1 cellular context compared by ENCODE assay signal in the genomic region with DNA sequence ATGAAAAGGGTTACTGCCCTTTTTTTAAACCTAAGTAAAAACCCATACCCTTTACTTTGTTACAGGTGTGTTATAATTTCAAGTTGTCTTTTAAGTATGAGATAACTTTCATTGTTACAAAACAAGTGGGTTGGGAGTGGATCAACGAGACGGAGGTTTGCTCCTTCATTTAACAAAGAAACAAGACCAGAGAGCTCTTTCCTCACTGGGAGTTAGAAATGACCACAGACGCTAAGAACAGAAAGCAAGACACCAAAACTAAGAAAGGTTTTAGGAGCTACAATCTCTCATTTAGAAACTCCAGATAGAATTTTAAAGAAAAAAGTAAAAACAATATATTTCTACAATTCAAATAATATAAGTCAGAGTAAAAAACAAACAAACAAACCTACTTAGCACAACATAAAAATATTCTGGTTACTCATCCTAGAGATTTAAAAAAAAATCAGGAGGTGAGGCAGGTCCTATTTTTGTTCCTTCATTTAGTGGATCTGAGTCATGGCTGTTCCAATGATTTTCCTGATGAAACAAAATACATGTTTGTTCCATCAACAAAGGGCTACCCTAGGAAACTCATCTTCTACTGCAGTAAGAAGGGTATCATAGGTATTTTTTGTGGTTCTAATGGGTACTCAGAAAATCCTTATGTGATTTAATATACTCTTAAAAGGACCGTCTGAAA.
TF ChIP-seq lines count a peak whose summit lies in the region.

No MANE protein-coding gene starts in this region.

TF ChIP-seq in WTC11, 78 proteins besides CTCF, POLR2A, EP300 and RAD21:
- no peak for TF ChIP-seq CREB1 (CRISPR knock-in tag; IDR thresholded peaks at IDR 0.05)
- TF ChIP-seq TEAD4 (CRISPR knock-in tag; IDR thresholded peaks at IDR 0.05): no peak
- TF ChIP-seq, protein P1, sequence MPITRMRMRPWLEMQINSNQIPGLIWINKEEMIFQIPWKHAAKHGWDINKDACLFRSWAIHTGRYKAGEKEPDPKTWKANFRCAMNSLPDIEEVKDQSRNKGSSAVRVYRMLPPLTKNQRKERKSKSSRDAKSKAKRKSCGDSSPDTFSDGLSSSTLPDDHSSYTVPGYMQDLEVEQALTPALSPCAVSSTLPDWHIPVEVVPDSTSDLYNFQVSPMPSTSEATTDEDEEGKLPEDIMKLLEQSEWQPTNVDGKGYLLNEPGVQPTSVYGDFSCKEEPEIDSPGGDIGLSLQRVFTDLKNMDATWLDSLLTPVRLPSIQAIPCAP (CRISPR knock-in tag; IDR thresholded peaks at IDR 0.05): no peak
- TF ChIP-seq, protein P2, sequence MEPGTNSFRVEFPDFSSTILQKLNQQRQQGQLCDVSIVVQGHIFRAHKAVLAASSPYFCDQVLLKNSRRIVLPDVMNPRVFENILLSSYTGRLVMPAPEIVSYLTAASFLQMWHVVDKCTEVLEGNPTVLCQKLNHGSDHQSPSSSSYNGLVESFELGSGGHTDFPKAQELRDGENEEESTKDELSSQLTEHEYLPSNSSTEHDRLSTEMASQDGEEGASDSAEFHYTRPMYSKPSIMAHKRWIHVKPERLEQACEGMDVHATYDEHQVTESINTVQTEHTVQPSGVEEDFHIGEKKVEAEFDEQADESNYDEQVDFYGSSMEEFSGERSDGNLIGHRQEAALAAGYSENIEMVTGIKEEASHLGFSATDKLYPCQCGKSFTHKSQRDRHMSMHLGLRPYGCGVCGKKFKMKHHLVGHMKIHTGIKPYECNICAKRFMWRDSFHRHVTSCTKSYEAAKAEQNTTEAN (CRISPR knock-in tag; IDR thresholded peaks at IDR 0.05): no peak
- no peak for TF ChIP-seq SP1 (CRISPR knock-in tag; conservative IDR thresholded peaks at IDR 0.05)
- no peak for TF ChIP-seq MYBL2 (CRISPR knock-in tag; IDR thresholded peaks at IDR 0.05)
- TF ChIP-seq, protein P3, sequence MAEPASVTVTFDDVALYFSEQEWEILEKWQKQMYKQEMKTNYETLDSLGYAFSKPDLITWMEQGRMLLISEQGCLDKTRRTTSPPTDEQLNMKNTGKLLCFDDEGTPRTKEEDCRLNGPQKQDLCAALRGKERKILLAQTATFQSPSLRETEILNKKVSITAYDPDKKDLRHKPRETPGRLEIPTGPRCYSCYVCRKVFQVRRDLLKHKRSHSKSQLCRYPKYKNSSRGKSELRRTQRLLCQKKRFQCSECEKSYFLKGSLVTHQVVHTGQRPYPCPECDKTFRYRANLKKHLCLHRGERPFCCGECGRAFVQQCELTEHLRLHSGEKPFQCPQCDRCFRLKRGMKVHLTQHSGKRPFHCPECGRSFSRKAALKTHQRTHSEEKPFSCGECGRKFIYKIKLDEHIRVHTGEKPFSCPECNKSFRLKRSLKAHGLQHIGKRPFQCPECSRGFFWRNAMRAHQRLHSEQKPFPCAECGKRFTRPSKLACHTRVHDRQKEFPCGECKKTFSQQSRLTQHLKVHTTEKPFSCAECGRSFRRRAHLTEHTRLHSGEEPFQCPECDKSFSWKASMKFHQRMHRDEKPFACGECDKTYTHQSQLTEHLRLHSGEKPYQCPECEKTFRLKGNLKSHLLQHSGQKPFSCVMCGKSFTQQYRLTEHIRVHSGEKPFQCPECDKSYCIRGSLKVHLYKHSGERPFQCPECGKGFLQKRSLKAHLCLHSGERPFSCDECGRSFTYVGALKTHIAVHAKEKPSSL (CRISPR knock-in tag; conservative IDR thresholded peaks at IDR 0.05): no peak
- TF ChIP-seq ZNF423 (CRISPR knock-in tag; IDR thresholded peaks at IDR 0.05): no peak
- TF ChIP-seq JAZF1 (CRISPR knock-in tag; IDR thresholded peaks at IDR 0.05): no peak
- TF ChIP-seq NFATC4 (CRISPR knock-in tag; IDR thresholded peaks at IDR 0.05): no peak
- TF ChIP-seq ZNF512 (CRISPR knock-in tag; IDR thresholded peaks at IDR 0.05; ENCODE audit: borderline replicate concordance): no peak
- TF ChIP-seq NFE2L1 (CRISPR knock-in tag; IDR thresholded peaks at IDR 0.05): no peak
- TF ChIP-seq GRHL2 (CRISPR knock-in tag; IDR thresholded peaks at IDR 0.05; ENCODE audit: insufficient replicate concordance, severe bottlenecking): no peak
- no peak for TF ChIP-seq ZBTB21 (CRISPR knock-in tag; IDR thresholded peaks at IDR 0.05; ENCODE audit: borderline replicate concordance)
- no peak for TF ChIP-seq ETV6 (CRISPR knock-in tag; IDR thresholded peaks at IDR 0.05)
